16 cellular contexts compared by ENCODE assay signal in genomic region chr5:72356361-72356760, GRCh38.
"Had no signal": no experiment of that assay in that cellular context is flagged by ENCODE, and none has a peak within 500 bp of the region (broad histone marks: within the 10 kb centered on the region; RNA-seq: fewer than 3 reads in every experiment).

No MANE protein-coding gene starts in this region.

- ATAC-seq: natural killer cell treated with Interleukin-12 subunit alpha and Interleukin-12 subunit beta and Interleukin-15 and Interleukin-18, amount 100 ng/mL, for 72 hours had no signal

- H3K4me3 ChIP-seq: hepatocyte, lung, neural progenitor cell, pancreas, smooth muscle cell, suprapubic skin, thyroid gland, upper lobe of left lung, uterus had no signal

- H3K9me3 ChIP-seq: pancreas, suprapubic skin, thyroid gland, upper lobe of left lung, uterus had no signal

- H3K36me3 ChIP-seq: neural progenitor cell, pancreas, thyroid gland, uterus had no signal

- DNase-seq: effector CD4-positive, alpha-beta T cell; erythroblast; foreskin keratinocyte; left colon; pancreas; stimulated activated CD4-positive, alpha-beta T cell treated with anti-CD3 and anti-CD28 coated beads, Interleukin-2, amount 100 ng/mL, for 48 hours; stimulated activated naive CD4-positive, alpha-beta T cell treated with Interleukin-2 at 50 U/mL for 16 hours; upper lobe of left lung; uterus had no signal

- H3K4me1 ChIP-seq: foreskin keratinocyte, neural progenitor cell, pancreas, suprapubic skin, upper lobe of left lung, uterus had no signal

- H3K27me3 ChIP-seq: foreskin keratinocyte, hepatocyte, neural progenitor cell, pancreas, suprapubic skin, thyroid gland, upper lobe of left lung, uterus had no signal
